14 cellular contexts compared by ENCODE assay signal in genomic region chr3:112619295-112619694, GRCh38. TPM values are rescaled to one million over a fixed set of nuclear protein-coding genes. Genes with fewer than 3 reads are reported as not detected.
DNase-seq lines count a peak whose midpoint lies in the region; ATAC-seq and TF ChIP-seq lines count a peak whose summit lies in the region.
"Had no signal": no experiment of that assay in that cellular context is flagged by ENCODE, and none has a peak within 500 bp of the region (broad histone marks: within the 10 kb centered on the region; RNA-seq: fewer than 3 reads in every experiment).

No MANE protein-coding gene starts in this region.

- ATAC-seq in GM19397 (IDR thresholded peaks at IDR 0.05; ENCODE audit: unreplicated experiment) (peak; percentile 64), HG02798 (IDR thresholded peaks at IDR 0.05; ENCODE audit: poor library complexity, unreplicated experiment) (peak; percentile 66), omental fat pad (ENCODE audit: low FRiP score) (peak; percentile 79)
- ATAC-seq: sciatic nerve had no signal

- no peak overlapping the region for H3K27ac ChIP-seq in esophagus squamous epithelium

- H3K36me3 Mint-ChIP-seq in CD14-positive monocyte, result no peaks in the 10 kb centered on the region

- intact Hi-C loops in esophagus squamous epithelium (cut with DNase I) (no loop called here), CD14-positive monocyte (cut with micrococcal nuclease) (no loop called here)

- no peaks in the 10 kb centered on the region for H3K27me3 ChIP-seq in esophagus squamous epithelium

- peaks cover 3% of the 10 kb centered on the region for H3K4me1 Mint-ChIP-seq in CD14-positive monocyte

- 65 to 71% methylated on average over 2 of the region's 2 CpGs for whole genome bisulfite sequencing in esophagus squamous epithelium, 2 donors

- no peak for TF ChIP-seq POLR2A in esophagus squamous epithelium (IDR thresholded peaks at IDR 0.05)

- no peaks in the 10 kb centered on the region for H3K9me3 ChIP-seq in esophagus squamous epithelium

- no peaks in the 10 kb centered on the region for H3K27me3 Mint-ChIP-seq in CD14-positive monocyte (ENCODE audit: low read depth in 3 of 3)

- H3K9me3 Mint-ChIP-seq in CD14-positive monocyte, result peaks cover 0 to 4% (median 0%) of the 10 kb centered on the region in 7 donors

- H3K4me3 ChIP-seq in esophagus squamous epithelium, result no peak overlapping the region

- DNase-seq in MV-4-11 (lab: John Stamatoyannopoulos, UW) (peak; percentile 41), omental fat pad (ENCODE audit: low spot score) (no peak), esophagus squamous epithelium (lab: John Stamatoyannopoulos, UW) (no peak), CD14-positive monocyte (ENCODE audit: low spot score) (no peak), NCI-H2081 treated with DMSO at 0.1 percent for 48 hours (lab: John Stamatoyannopoulos, UW) (no peak)
- DNase-seq in effector CD8-positive, alpha-beta T cell (lab: John Stamatoyannopoulos, UW), result no peak
- DNase-seq: activated CD4-positive, alpha-beta T cell treated with anti-CD3 and anti-CD28 coated beads for 48 hours; amygdala; GDM1; NCI-H1417 treated with DMSO at 0.1 percent for 48 hours; stimulated activated CD8-positive, alpha-beta memory T cell treated with anti-CD3 and anti-CD28 coated beads, Interleukin-4, amount 100 ng/mL, for 48 hours had no signal

- peaks cover 0 to 8% (median 0%) of the 10 kb centered on the region in 3 donors for H3K36me3 ChIP-seq in esophagus squamous epithelium

- peak overlapping the region in 1 of 2 donors; percentile 4 for H3K4me3 Mint-ChIP-seq in CD14-positive monocyte

- no peaks in the 10 kb centered on the region for H3K4me1 ChIP-seq in esophagus squamous epithelium

- no peak overlapping the region for H3K27ac Mint-ChIP-seq in CD14-positive monocyte

- TF ChIP-seq CTCF in omental fat pad (IDR thresholded peaks at IDR 0.05), result no peak
- no peak for TF ChIP-seq CTCF in esophagus squamous epithelium (IDR thresholded peaks at IDR 0.05)
- TF ChIP-seq CTCF in CD14-positive monocyte (IDR thresholded peaks at IDR 0.05), result no peak

RNA-seq across cellular contexts. Expression of gene CCDC80, which starts 21.6 kb away (rescaled TPM):
- total RNA-seq in omental fat pad (100 to 1,000 TPM in 3 of 4 donors, 10 to 100 TPM in 1; 42.9 to 278 (median 225) TPM), esophagus squamous epithelium (10 to 100 TPM in 2 of 4 donors, 1 to 10 TPM in 2; 2.0 to 69.6 (median 13.1) TPM)
- polyA plus RNA-seq in CD14-positive monocyte, result under 1 TPM in 1 of 2 donors, not detected in 1; 0.05 TPM

RNA-seq across cellular contexts. Expression of gene SLC35A5, which starts 57.5 kb away (rescaled TPM):
- total RNA-seq in omental fat pad (10 to 100 TPM; 21.9 to 43.4 (median 41.9) TPM), esophagus squamous epithelium (10 to 100 TPM in 3 of 4 donors, 1 to 10 TPM in 1; 8.1 to 22.8 (median 17.8) TPM)
- polyA plus RNA-seq in CD14-positive monocyte, result 10 to 100 TPM; 61.3 to 74.1 TPM

RNA-seq across cellular contexts. Expression of gene ATG3, which starts 57.5 kb away (rescaled TPM):
- total RNA-seq in omental fat pad (10 to 100 TPM; 59.1 to 80.5 (median 71.1) TPM), esophagus squamous epithelium (10 to 100 TPM; 48.3 to 58.6 (median 51.3) TPM)
- 100 to 1,000 TPM; 226 to 288 TPM for polyA plus RNA-seq in CD14-positive monocyte
